Comparison of ENCODE assay signal across 19 cellular contexts in the genomic region with DNA sequence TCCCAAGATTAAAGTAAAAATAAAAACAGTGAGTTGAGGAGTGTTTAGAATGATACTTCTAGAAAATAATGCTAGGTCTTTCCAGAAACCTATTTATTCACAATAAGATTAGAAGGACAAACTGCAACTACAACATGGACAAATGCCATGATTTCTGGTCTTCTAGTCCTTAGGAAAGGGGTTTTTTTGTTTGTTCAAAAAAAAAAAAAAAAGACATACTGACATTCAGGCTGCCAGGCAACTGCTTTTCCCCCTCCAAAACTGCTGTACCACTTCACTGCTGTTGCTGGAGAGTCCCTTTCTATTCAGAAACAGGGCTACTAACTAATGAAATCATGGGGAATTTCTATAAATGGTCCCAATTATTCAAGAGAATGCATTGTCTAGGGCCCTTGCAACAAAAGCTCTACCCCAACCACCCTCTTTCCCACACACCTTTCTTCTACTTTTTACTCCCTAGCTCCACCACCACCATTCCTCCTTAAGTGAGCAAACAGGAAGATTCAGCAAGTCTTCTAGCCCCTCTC. TPM values are rescaled to one million over a fixed set of nuclear protein-coding genes. Genes with fewer than 3 reads are reported as not detected.
DNase-seq lines count a peak whose midpoint lies in the region; ATAC-seq and TF ChIP-seq lines count a peak whose summit lies in the region.
"Had no signal": no experiment of that assay in that cellular context is flagged by ENCODE, and none has a peak within 500 bp of the region (broad histone marks: within the 10 kb centered on the region; RNA-seq: fewer than 3 reads in every experiment).

No MANE protein-coding gene starts in this region.

- H3K9ac ChIP-seq in OCI-LY1 (ENCODE audit: low read length) = peak overlapping the region; percentile 21; the same call in 1 of the 2 replicates

- no peak for TF ChIP-seq POLR2A in esophagus muscularis mucosa (IDR thresholded peaks at IDR 0.05; ENCODE audit: low read depth)

- DNase-seq in DMS 273 (lab: John Stamatoyannopoulos, UW; ENCODE audit: unreplicated experiment) (peak; percentile 29), DMS 273 treated with DMSO at 0.1 percent for 48 hours (lab: John Stamatoyannopoulos, UW) (no peak), esophagus muscularis mucosa (ENCODE audit: extremely low spot score) (no peak), retina (peak; percentile 73), 8988T (no peak), SW480 (ENCODE audit: low spot score) (no peak)
- DNase-seq: activated CD4-positive, alpha-beta T cell treated with anti-CD3 and anti-CD28 coated beads, Interleukin-2, amount 10 ng/mL, durations not matched to agents 24 days and 14 days; activated CD8-positive, alpha-beta memory T cell treated with anti-CD3 and anti-CD28 coated beads, Interleukin-2, amount 10 ng/mL, durations not matched to agents 7 days and 5 days; C1 segment of cervical spinal cord; heart right ventricle; Karpas-422; SHP77; T-helper 1 cell; uterus had no signal

- no peaks in the 10 kb centered on the region for H3F3A ChIP-seq in OCI-LY1 (ENCODE audit: insufficient read depth, low read length)

- no peaks in the 10 kb centered on the region for H3K9me3 ChIP-seq in OCI-LY1 (ENCODE audit: low read length)
- no peaks in the 10 kb centered on the region for H3K9me3 ChIP-seq in esophagus muscularis mucosa
- H3K9me3 ChIP-seq: HAP-1, heart right ventricle, right atrium auricular region, uterus had no signal

- H3K27me3 ChIP-seq in OCI-LY1 (ENCODE audit: insufficient read depth, low read length) (no peaks in the 10 kb centered on the region), esophagus muscularis mucosa (no peaks in the 10 kb centered on the region)
- H3K27me3 ChIP-seq: right atrium auricular region, uterus had no signal

- H4K20me1 ChIP-seq in OCI-LY1 (ENCODE audit: insufficient read depth, low read length) = no peaks in the 10 kb centered on the region

- no peak overlapping the region for H2AFZ ChIP-seq in OCI-LY1 (ENCODE audit: low read length)

- no peaks in the 10 kb centered on the region for H3K9me2 ChIP-seq in OCI-LY1 (ENCODE audit: low read depth, low read length)

- peak overlapping the region; percentile 77 for H3K4me2 ChIP-seq in OCI-LY1 (ENCODE audit: low read length)

- TF ChIP-seq EP300 in esophagus muscularis mucosa (IDR thresholded peaks at IDR 0.05) = no peak

- H3K79me2 ChIP-seq in OCI-LY1 (ENCODE audit: insufficient read depth, low read length) = peaks cover 95% of the 10 kb centered on the region

- peak overlapping the region; percentile 99 for H3K27ac ChIP-seq in OCI-LY1 (ENCODE audit: low read depth, low read length, poor library complexity, severe bottlenecking)
- peak overlapping the region; percentile 15 to 57 (median 48) for H3K27ac ChIP-seq in esophagus muscularis mucosa (replicated peaks in 1 of 4)
- H3K27ac ChIP-seq: 22Rv1, heart right ventricle, right atrium auricular region, uterus had no signal

- TF ChIP-seq CTCF in OCI-LY1 (IDR thresholded peaks at IDR 0.05; ENCODE audit: low read length) (no peak), esophagus muscularis mucosa (IDR thresholded peaks at IDR 0.05) (no peak)

- peaks cover 100% of the 10 kb centered on the region for H3K4me1 ChIP-seq in OCI-LY1 (ENCODE audit: insufficient read depth, low read length, severe bottlenecking)
- peaks cover 27 to 87% (median 78%) of the 10 kb centered on the region in 4 donors for H3K4me1 ChIP-seq in esophagus muscularis mucosa
- H3K4me1 ChIP-seq: uterus had no signal

- intact Hi-C loops in esophagus muscularis mucosa (cut with DNase I) = no loop called here

- H3K4me3 ChIP-seq in OCI-LY1 (ENCODE audit: low read depth, low read length, poor library complexity, severe bottlenecking) (peak overlapping the region; percentile 17), esophagus muscularis mucosa (no peak overlapping the region)
- H3K4me3 ChIP-seq: HAP-1, heart right ventricle, right atrium auricular region, uterus had no signal

- no peak for ATAC-seq in GM18520 (IDR thresholded peaks at IDR 0.05; ENCODE audit: unreplicated experiment)
- ATAC-seq: activated CD8-positive, alpha-beta memory T cell treated with anti-CD3 and anti-CD28 coated beads, Interleukin-2, amount 10 ng/mL, durations not matched to agents 7 days and 5 days; heart right ventricle had no signal

- H3K36me3 ChIP-seq in OCI-LY1 (ENCODE audit: insufficient read depth, low read length) (no peaks in the 10 kb centered on the region), esophagus muscularis mucosa (no peaks in the 10 kb centered on the region)
- H3K36me3 ChIP-seq: HAP-1, heart right ventricle, right atrium auricular region, uterus had no signal

RNA-seq across cellular contexts. Expression of a gene that starts 14.0 kb away (rescaled TPM):
- 10 to 100 TPM; 26.6 to 33.4 (median 29.5) TPM for total RNA-seq in esophagus muscularis mucosa
- total RNA-seq: activated CD4-positive, alpha-beta T cell treated with anti-CD3 and anti-CD28 coated beads, Interleukin-2, amount 10 ng/mL, durations not matched to agents 24 days and 14 days; activated CD8-positive, alpha-beta memory T cell treated with anti-CD3 and anti-CD28 coated beads, Interleukin-2, amount 10 ng/mL, durations not matched to agents 7 days and 5 days had no signal

Comparison
In these comparisons a context has a peak if more than half of its experiments do, and no peak if none do; other contexts are left out.
1. DNase-seq: peak in DMS 273 (single experiment) and retina (single experiment); none in DMS 273 treated with DMSO at 0.1 percent for 48 hours (single experiment), esophagus muscularis mucosa (single experiment), 8988T (single experiment) and SW480 (single experiment).